In the genomic region with DNA sequence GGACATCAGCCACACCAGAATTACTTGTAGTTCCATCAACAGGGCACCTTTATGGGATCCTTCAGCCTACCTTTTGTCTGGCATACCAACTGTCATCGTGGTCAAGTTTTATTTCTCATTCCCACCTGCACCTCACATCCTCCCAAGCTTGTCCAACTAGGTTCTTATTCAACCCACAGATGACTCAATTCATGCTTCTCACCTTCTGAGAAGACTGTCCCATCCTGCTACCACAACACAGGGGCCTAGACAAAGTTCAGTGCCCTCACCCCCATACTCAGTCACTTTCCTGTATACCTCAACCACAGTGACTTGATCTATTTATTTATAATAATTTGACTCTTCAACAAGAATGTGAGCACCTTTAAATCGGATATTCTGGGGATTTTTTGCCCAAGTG, we compare ENCODE assay signal across 14 cellular contexts.
A peak's percentile ranks its signal among the peaks of the same experiment; 100 is the strongest.
DNase-seq lines count a peak whose midpoint lies in the region; ATAC-seq and TF ChIP-seq lines count a peak whose summit lies in the region.
"Had no signal": no experiment of that assay in that cellular context is flagged by ENCODE, and none has a peak within 500 bp of the region (broad histone marks: within the 10 kb centered on the region; RNA-seq: fewer than 3 reads in every experiment).

No MANE protein-coding gene starts in this region.

- H3K4me1 ChIP-seq in DND-41 (ENCODE audit: insufficient read depth, low read length) (no peaks in the 10 kb centered on the region), lower lobe of right lung (no peaks in the 10 kb centered on the region), uterus (no peaks in the 10 kb centered on the region)
- H3K4me1 ChIP-seq: breast epithelium had no signal

- DNase-seq in DND-41 (no peak), lower lobe of right lung (no peak), NCI-H1092 treated with DMSO at 0.1 percent for 48 hours (lab: John Stamatoyannopoulos, UW) (no peak), uterus (no peak), COLO829 (ENCODE audit: low spot score) (no peak)
- DNase-seq: immature natural killer cell; naive thymus-derived CD4-positive, alpha-beta T cell; NCI-H69 had no signal

- H2AFZ ChIP-seq in DND-41 (ENCODE audit: low read depth, low read length): no peak overlapping the region

- no peak for TF ChIP-seq POLR2A in uterus (IDR thresholded peaks at IDR 0.05)

- TF ChIP-seq CTCF in DND-41 (IDR thresholded peaks at IDR 0.05; ENCODE audit: borderline replicate concordance, extremely low read depth, low read length, poor library complexity, severe bottlenecking): no peak
- no peak for TF ChIP-seq CTCF in lower lobe of right lung (IDR thresholded peaks at IDR 0.05)
- no peak for TF ChIP-seq CTCF in uterus (IDR thresholded peaks at IDR 0.05)

- H3K27ac ChIP-seq in DND-41 (ENCODE audit: low read length): no peak overlapping the region
- H3K27ac ChIP-seq in lower lobe of right lung: no peak overlapping the region
- no peak overlapping the region for H3K27ac ChIP-seq in uterus
- H3K27ac ChIP-seq: BLaER1 treated with 17β-estradiol and CSF1 and Interleukin-3, amounts not matched to agents 10 nM and 100 nM; breast epithelium had no signal

- ATAC-seq in DND-41 (ENCODE audit: insufficient read depth, low read depth) (peak; percentile 56; the same call in 1 of the 3 replicates), GM19023 (IDR thresholded peaks at IDR 0.05; ENCODE audit: unreplicated experiment) (peak; percentile 59), HG02852 (IDR thresholded peaks at IDR 0.05; ENCODE audit: unreplicated experiment) (peak; percentile 78), HG03565 (IDR thresholded peaks at IDR 0.05; ENCODE audit: unreplicated experiment) (peak; percentile 75), lower lobe of right lung (no peak)
- ATAC-seq: naive thymus-derived CD4-positive, alpha-beta T cell; SK-N-SH treated with all-trans-retinoic acid at 6 μM for 48 hours had no signal

- no peaks in the 10 kb centered on the region for H3K9me3 ChIP-seq in DND-41 (ENCODE audit: insufficient read depth, low read length, severe bottlenecking)
- H3K9me3 ChIP-seq in lower lobe of right lung: no peaks in the 10 kb centered on the region
- H3K9me3 ChIP-seq in uterus: no peaks in the 10 kb centered on the region
- H3K9me3 ChIP-seq: BLaER1 treated with 17β-estradiol and CSF1 and Interleukin-3, amounts not matched to agents 10 nM and 100 nM; breast epithelium had no signal

- H3K9ac ChIP-seq in DND-41 (ENCODE audit: low read depth, low read length): no peak overlapping the region
- H3K9ac ChIP-seq: BLaER1 treated with 17β-estradiol and CSF1 and Interleukin-3, amounts not matched to agents 10 nM and 100 nM had no signal

- intact Hi-C loops in lower lobe of right lung (cut with DNase I): no loop called here
- intact Hi-C loops in uterus (cut with DNase I; ENCODE audit: low total_unique reads): no loop called here

- H3K27me3 ChIP-seq in DND-41 (ENCODE audit: insufficient read depth, low read length, poor library complexity) (no peaks in the 10 kb centered on the region), lower lobe of right lung (ENCODE audit: low read depth) (no peaks in the 10 kb centered on the region), uterus (no peaks in the 10 kb centered on the region)
- H3K27me3 ChIP-seq: BLaER1 treated with 17β-estradiol and CSF1 and Interleukin-3, amounts not matched to agents 10 nM and 100 nM; breast epithelium had no signal

- H3K36me3 ChIP-seq in DND-41 (ENCODE audit: insufficient read depth, low read length) (no peaks in the 10 kb centered on the region), lower lobe of right lung (peaks cover 22% of the 10 kb centered on the region), uterus (no peaks in the 10 kb centered on the region)
- H3K36me3 ChIP-seq: breast epithelium had no signal

- no peaks in the 10 kb centered on the region for H3K79me2 ChIP-seq in DND-41 (ENCODE audit: insufficient read depth, low read length)

- H3K4me3 ChIP-seq in DND-41 (ENCODE audit: low read depth in 1 of 2, low read length in 2 of 2) (no peak overlapping the region), lower lobe of right lung (no peak overlapping the region), uterus (no peak overlapping the region)
- H3K4me3 ChIP-seq: BLaER1 treated with 17β-estradiol and CSF1 and Interleukin-3, amounts not matched to agents 10 nM and 100 nM; breast epithelium had no signal

- H4K20me1 ChIP-seq in DND-41 (ENCODE audit: insufficient read depth, low read length): no peaks in the 10 kb centered on the region
- H4K20me1 ChIP-seq: BLaER1 treated with 17β-estradiol and CSF1 and Interleukin-3, amounts not matched to agents 10 nM and 100 nM had no signal

- H3K4me2 ChIP-seq in DND-41 (ENCODE audit: insufficient read depth, low read length): no peak overlapping the region
- H3K4me2 ChIP-seq: BLaER1 treated with 17β-estradiol and CSF1 and Interleukin-3, amounts not matched to agents 10 nM and 100 nM had no signal

Comparison
In these comparisons a context has a peak if more than half of its experiments do, and no peak if none do; other contexts are left out.
1. ATAC-seq: peak in DND-41 (single experiment), GM19023 (single experiment), HG02852 (single experiment) and HG03565 (single experiment); none in lower lobe of right lung (0 of 2).